Comparison of ENCODE assay signal across 1 cellular context in the genomic region with DNA sequence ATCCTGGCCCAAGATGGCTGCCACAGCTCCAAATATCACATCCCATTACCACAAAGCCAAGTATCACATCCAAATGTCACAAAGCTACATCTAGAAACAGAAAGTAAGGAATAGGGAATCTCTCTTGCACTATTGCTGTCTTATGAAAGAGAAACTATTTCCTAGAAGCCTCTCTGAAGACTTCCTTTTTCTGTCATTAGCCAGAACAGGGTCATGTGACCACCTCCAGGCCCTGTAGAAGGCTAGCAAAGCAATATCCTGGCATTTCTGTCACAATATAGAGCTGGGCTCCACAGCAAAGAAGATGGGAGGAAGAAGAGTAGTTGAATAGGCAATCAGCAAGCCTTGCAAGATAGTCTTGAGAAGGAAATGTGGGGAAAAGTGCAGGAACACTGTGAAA.
TF ChIP-seq lines count a peak whose summit lies in the region.

No MANE protein-coding gene starts in this region.

TF ChIP-seq in SK-N-SH, 30 proteins besides CTCF, POLR2A, EP300 and RAD21 (continued from another document):
- TF ChIP-seq REST (IDR thresholded peaks at IDR 0.05; ENCODE audit: low read depth, low read length) = no peak
TF ChIP-seq in SK-N-SH: peak in this region for 0.
